ENCODE assay signal across 36 cellular contexts in genomic region chr20:57951549-57951948, GRCh38.
"Had no signal": no experiment of that assay in that cellular context is flagged by ENCODE, and none has a peak within 500 bp of the region (broad histone marks: within the 10 kb centered on the region; RNA-seq: fewer than 3 reads in every experiment).

No MANE protein-coding gene starts in this region.

- H3K4me3 ChIP-seq: ascending aorta, breast epithelium had no signal

- FAIRE-seq: TTC549 had no signal

- DNase-seq: activated B cell treated with CpG ODN at 0.5 μM for 24 hours; activated CD4-positive, alpha-beta memory T cell treated with anti-CD3 and anti-CD28 coated beads for 36 hours; activated CD4-positive, alpha-beta T cell treated with anti-CD3 and anti-CD28 coated beads for 4 hours; activated CD4-positive, alpha-beta T cell treated with anti-CD3 and anti-CD28 coated beads, Interleukin-2, amount 10 ng/mL, durations not matched to agents 24 days and 14 days; activated CD4-positive, alpha-beta T cell treated with anti-CD3 and anti-CD28 coated beads, Interleukin-2, amount 50 U/mL, for 1 hour; activated CD4-positive, alpha-beta T cell treated with anti-CD3 and anti-CD28 coated beads, Interleukin-2, amount 50 U/mL, for 4 hours; activated CD4-positive, CD25-positive, alpha-beta regulatory T cell treated with anti-CD3 and anti-CD28 coated beads, Interleukin-2, amount 50 U/mL, for 72 hours; activated CD8-positive, alpha-beta memory T cell treated with anti-CD3 and anti-CD28 coated beads, Interleukin-2, amount 50 U/mL, for 4 hours; activated CD8-positive, alpha-beta T cell treated with anti-CD3 and anti-CD28 coated beads for 36 hours; activated effector memory CD4-positive, alpha-beta T cell treated with anti-CD3 and anti-CD28 coated beads, Interleukin-2, amount 50 U/mL, for 16 hours; activated gamma-delta T cell treated with Interleukin-2 at 50 U/mL for 16 hours; activated naive CD4-positive, alpha-beta T cell; activated naive CD4-positive, alpha-beta T cell treated with anti-CD3 and anti-CD28 coated beads for 36 hours; activated naive CD8-positive, alpha-beta T cell treated with anti-CD3 and anti-CD28 coated beads, Interleukin-2, amount 10 ng/mL, durations not matched to agents 7 days and 5 days; activated naive CD8-positive, alpha-beta T cell treated with anti-CD3 and anti-CD28 coated beads, Interleukin-2, amount 50 U/mL, for 24 hours; activated T-cell treated with anti-CD3 and anti-CD28 coated beads for 4 hours; activated T-cell treated with anti-CD3 and anti-CD28 coated beads, Interleukin-2, amount 50 U/mL, for 1 hour; activated T-cell treated with anti-CD3 and anti-CD28 coated beads, Interleukin-2, amount 50 U/mL, for 4 hours; activated T-cell treated with anti-CD3 and anti-CD28 coated beads, Interleukin-2, amount 50 U/mL, for 72 hours; amygdala; anterior cingulate cortex; central memory CD4-positive, alpha-beta T cell; T-helper 1 cell; T-helper 2 cell; T-helper 9 cell had no signal

- H3K36me3 Mint-ChIP-seq: activated CD4-positive, alpha-beta memory T cell treated with anti-CD3 and anti-CD28 coated beads for 36 hours; activated naive CD4-positive, alpha-beta T cell treated with anti-CD3 and anti-CD28 coated beads, Interleukin-2, amount 50 U/mL, for 24 hours; activated naive CD8-positive, alpha-beta T cell; activated naive CD8-positive, alpha-beta T cell treated with anti-CD3 and anti-CD28 coated beads, Interleukin-2, amount 10 ng/mL, durations not matched to agents 7 days and 5 days; brain had no signal

- H3K4me1 Mint-ChIP-seq: activated B cell treated with CpG ODN at 0.5 μM for 24 hours; activated CD4-positive, alpha-beta T cell treated with anti-CD3 and anti-CD28 coated beads, Interleukin-2, amount 10 ng/mL, durations not matched to agents 24 days and 14 days; activated naive CD4-positive, alpha-beta T cell treated with anti-CD3 and anti-CD28 coated beads, Interleukin-2, amount 50 U/mL, for 24 hours; activated naive CD8-positive, alpha-beta T cell treated with anti-CD3 and anti-CD28 coated beads, Interleukin-2, amount 10 ng/mL, durations not matched to agents 7 days and 5 days; activated naive CD8-positive, alpha-beta T cell treated with anti-CD3 and anti-CD28 coated beads, Interleukin-2, amount 50 U/mL, for 24 hours; activated T-helper 17 cell treated with anti-CD3 and anti-CD28 coated beads, Interleukin-2, amount 50 U/mL, for 72 hours had no signal

- H3K36me3 ChIP-seq: ascending aorta, breast epithelium had no signal

- H3K27ac ChIP-seq: ascending aorta, breast epithelium, VCaP had no signal

- H3K27ac Mint-ChIP-seq: activated B cell treated with CpG ODN at 0.5 μM for 24 hours; activated CD4-positive, alpha-beta memory T cell treated with anti-CD3 and anti-CD28 coated beads for 36 hours; activated CD4-positive, alpha-beta T cell treated with anti-CD3 and anti-CD28 coated beads, Interleukin-2, amount 10 ng/mL, durations not matched to agents 24 days and 14 days; activated CD8-positive, alpha-beta T cell treated with anti-CD3 and anti-CD28 coated beads for 36 hours; activated naive CD4-positive, alpha-beta T cell treated with anti-CD3 and anti-CD28 coated beads for 36 hours; activated naive CD4-positive, alpha-beta T cell treated with anti-CD3 and anti-CD28 coated beads, Interleukin-2, amount 50 U/mL, for 24 hours; activated naive CD8-positive, alpha-beta T cell; activated naive CD8-positive, alpha-beta T cell treated with anti-CD3 and anti-CD28 coated beads, Interleukin-2, amount 10 ng/mL, durations not matched to agents 7 days and 5 days; activated naive CD8-positive, alpha-beta T cell treated with anti-CD3 and anti-CD28 coated beads, Interleukin-2, amount 50 U/mL, for 24 hours; activated T-cell treated with anti-CD3 and anti-CD28 coated beads, Interleukin-2, amount 50 U/mL, for 72 hours; activated T-helper 1 cell treated with anti-CD3 and anti-CD28 coated beads, Interleukin-12 subunit alpha, Interleukin-12 subunit beta, Interleukin-2, Interleukin-4 antibody, amounts not matched to agents 30 ng/mL and 10 ng/mL and 1 ng/mL, durations not matched to agents 14 hours and 24 hours and 36 hours; activated T-helper 17 cell treated with anti-CD3 and anti-CD28 coated beads, Interleukin-2, amount 50 U/mL, for 72 hours; brain; T-helper 1 cell treated with Interleukin-12 subunit alpha and Interleukin-12 subunit beta and Interleukin-4 antibody, amounts not matched to agents 30 μg/mL and 1 μg/mL, for 36 hours; T-helper 2 cell treated with Interferon-gamma antibody and Interleukin-4, amounts not matched to agents 5 μg/mL and 100 μg/mL, for 36 hours had no signal

- H3K9me3 Mint-ChIP-seq: activated CD4-positive, alpha-beta memory T cell treated with anti-CD3 and anti-CD28 coated beads for 36 hours; activated CD4-positive, alpha-beta T cell treated with anti-CD3 and anti-CD28 coated beads, Interleukin-2, amount 10 ng/mL, durations not matched to agents 24 days and 14 days; activated CD8-positive, alpha-beta T cell treated with anti-CD3 and anti-CD28 coated beads for 36 hours; activated naive CD4-positive, alpha-beta T cell treated with anti-CD3 and anti-CD28 coated beads, Interleukin-2, amount 50 U/mL, for 24 hours; activated naive CD8-positive, alpha-beta T cell treated with anti-CD3 and anti-CD28 coated beads, Interleukin-2, amount 50 U/mL, for 24 hours; activated T-cell treated with anti-CD3 and anti-CD28 coated beads, Interleukin-2, amount 50 U/mL, for 4 hours; activated T-helper 1 cell treated with anti-CD3 and anti-CD28 coated beads, Interleukin-12 subunit alpha, Interleukin-12 subunit beta, Interleukin-2, Interleukin-4 antibody, amounts not matched to agents 30 ng/mL and 10 ng/mL and 1 ng/mL, durations not matched to agents 14 hours and 24 hours and 36 hours; T-helper 1 cell treated with Interleukin-12 subunit alpha and Interleukin-12 subunit beta and Interleukin-4 antibody, amounts not matched to agents 30 μg/mL and 1 μg/mL, for 36 hours; T-helper 2 cell treated with Interferon-gamma antibody and Interleukin-4, amounts not matched to agents 5 μg/mL and 100 μg/mL, for 36 hours had no signal

- H3K9me3 ChIP-seq: ascending aorta, breast epithelium had no signal

- H3K27me3 Mint-ChIP-seq: activated CD4-positive, alpha-beta T cell treated with anti-CD3 and anti-CD28 coated beads, Interleukin-2, amount 10 ng/mL, durations not matched to agents 24 days and 14 days; activated naive CD4-positive, alpha-beta T cell treated with anti-CD3 and anti-CD28 coated beads, Interleukin-2, amount 50 U/mL, for 24 hours; activated naive CD8-positive, alpha-beta T cell had no signal

- H3K4me3 Mint-ChIP-seq: activated B cell treated with CpG ODN at 0.5 μM for 24 hours; activated CD4-positive, alpha-beta memory T cell treated with anti-CD3 and anti-CD28 coated beads for 36 hours; activated CD4-positive, alpha-beta T cell treated with anti-CD3 and anti-CD28 coated beads, Interleukin-2, amount 10 ng/mL, durations not matched to agents 24 days and 14 days; activated CD8-positive, alpha-beta T cell treated with anti-CD3 and anti-CD28 coated beads for 36 hours; activated naive CD4-positive, alpha-beta T cell treated with anti-CD3 and anti-CD28 coated beads for 36 hours; activated naive CD4-positive, alpha-beta T cell treated with anti-CD3 and anti-CD28 coated beads, Interleukin-2, amount 50 U/mL, for 24 hours; activated naive CD8-positive, alpha-beta T cell; activated naive CD8-positive, alpha-beta T cell treated with anti-CD3 and anti-CD28 coated beads, Interleukin-2, amount 10 ng/mL, durations not matched to agents 7 days and 5 days; activated naive CD8-positive, alpha-beta T cell treated with anti-CD3 and anti-CD28 coated beads, Interleukin-2, amount 50 U/mL, for 24 hours; activated T-cell treated with anti-CD3 and anti-CD28 coated beads, Interleukin-2, amount 50 U/mL, for 4 hours; activated T-cell treated with anti-CD3 and anti-CD28 coated beads, Interleukin-2, amount 50 U/mL, for 72 hours; activated T-helper 1 cell treated with anti-CD3 and anti-CD28 coated beads, Interleukin-12 subunit alpha, Interleukin-12 subunit beta, Interleukin-2, Interleukin-4 antibody, amounts not matched to agents 30 ng/mL and 10 ng/mL and 1 ng/mL, durations not matched to agents 14 hours and 24 hours and 36 hours; activated T-helper 17 cell treated with anti-CD3 and anti-CD28 coated beads, Interleukin-2, amount 50 U/mL, for 72 hours; brain; T-helper 1 cell treated with Interleukin-12 subunit alpha and Interleukin-12 subunit beta and Interleukin-4 antibody, amounts not matched to agents 30 μg/mL and 1 μg/mL, for 36 hours; T-helper 2 cell treated with Interferon-gamma antibody and Interleukin-4, amounts not matched to agents 5 μg/mL and 100 μg/mL, for 36 hours had no signal

- H3K27me3 ChIP-seq: ascending aorta, breast epithelium had no signal

- ATAC-seq: activated CD8-positive, alpha-beta T cell treated with anti-CD3 and anti-CD28 coated beads for 36 hours; activated naive CD8-positive, alpha-beta T cell treated with anti-CD3 and anti-CD28 coated beads, Interleukin-2, amount 50 U/mL, for 24 hours; activated T-cell treated with anti-CD3 and anti-CD28 coated beads, Interleukin-2, amount 50 U/mL, for 4 hours; activated T-cell treated with anti-CD3 and anti-CD28 coated beads, Interleukin-2, amount 50 U/mL, for 72 hours; activated T-helper 17 cell treated with anti-CD3 and anti-CD28 coated beads, Interleukin-2, amount 50 U/mL, for 72 hours had no signal

- H3K4me1 ChIP-seq: breast epithelium had no signal
